In the genomic region with DNA sequence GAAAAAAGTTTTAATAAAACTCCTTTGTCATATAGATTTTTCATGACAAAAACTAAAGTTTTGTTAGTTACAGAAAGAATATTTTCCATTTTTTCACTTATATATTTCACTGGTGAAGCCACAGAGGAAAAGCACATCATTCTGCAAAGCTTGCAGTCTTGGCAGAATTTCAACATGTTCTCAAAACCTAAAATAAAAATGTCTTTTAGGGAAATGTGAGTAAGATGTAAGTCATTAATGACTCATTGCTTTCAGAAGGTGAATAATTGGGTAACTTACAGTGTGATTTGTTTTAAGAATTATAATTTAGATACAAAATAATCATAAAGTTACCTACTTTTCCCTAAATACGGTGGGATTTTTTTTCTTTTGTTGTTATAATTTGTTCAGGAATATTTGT, we compare ENCODE assay signal across 11 cellular contexts. TPM values are rescaled to one million over a fixed set of nuclear protein-coding genes. Genes with fewer than 3 reads are reported as not detected.
A peak's percentile ranks its signal among the peaks of the same experiment; 100 is the strongest.
DNase-seq lines count a peak whose midpoint lies in the region; FAIRE-seq and TF ChIP-seq lines count a peak whose summit lies in the region.
"Had no signal": no experiment of that assay in that cellular context is flagged by ENCODE, and none has a peak within 500 bp of the region (broad histone marks: within the 10 kb centered on the region; RNA-seq: fewer than 3 reads in every experiment).

No MANE protein-coding gene starts in this region.

- H3K9me3 ChIP-seq in astrocyte (ENCODE audit: insufficient read depth, low read depth, low read length), result no peaks in the 10 kb centered on the region
- H3K9me3 ChIP-seq in MM.1S (replicated peaks; ENCODE audit: insufficient read depth, low read length), result no peaks in the 10 kb centered on the region
- H3K9me3 ChIP-seq: tibial nerve had no signal

- peaks cover 15% of the 10 kb centered on the region for H3K4me1 Mint-ChIP-seq in astrocyte (ENCODE audit: low read depth, unreplicated experiment)
- peaks cover 13% of the 10 kb centered on the region for H3K4me1 Mint-ChIP-seq in T-helper 2 cell treated with Interferon-gamma antibody and Interleukin-4, amounts not matched to agents 5 μg/mL and 100 μg/mL, for 36 hours (ENCODE audit: low read depth)

- no peak overlapping the region for H3K4me3 Mint-ChIP-seq in astrocyte (ENCODE audit: unreplicated experiment)
- H3K4me3 Mint-ChIP-seq in T-helper 2 cell treated with Interferon-gamma antibody and Interleukin-4, amounts not matched to agents 5 μg/mL and 100 μg/mL, for 36 hours, result no peak overlapping the region

- no peak overlapping the region for H3K4me3 ChIP-seq in AG10803 (ENCODE audit: low read length)
- no peak overlapping the region for H3K4me3 ChIP-seq in astrocyte (ENCODE audit: insufficient read depth, low read depth, low read length)
- no peak overlapping the region for H3K4me3 ChIP-seq in MM.1S (ENCODE audit: low read length)
- H3K4me3 ChIP-seq: lung, tibial nerve had no signal

- H3K27me3 ChIP-seq in astrocyte (ENCODE audit: insufficient read depth, low read length), result no peaks in the 10 kb centered on the region
- no peaks in the 10 kb centered on the region for H3K27me3 ChIP-seq in MM.1S (replicated peaks; ENCODE audit: insufficient read depth, low read length)
- H3K27me3 ChIP-seq: tibial nerve had no signal

- peaks cover 13% of the 10 kb centered on the region for H3K36me3 Mint-ChIP-seq in astrocyte (ENCODE audit: low read depth, unreplicated experiment)
- peaks cover 47% of the 10 kb centered on the region for H3K36me3 Mint-ChIP-seq in T-helper 2 cell treated with Interferon-gamma antibody and Interleukin-4, amounts not matched to agents 5 μg/mL and 100 μg/mL, for 36 hours (ENCODE audit: low read depth)

- DNase-seq in AG10803 (ENCODE audit: low read depth) (peak; percentile 85), Kasumi-1 (lab: John Stamatoyannopoulos, UW) (peak; percentile 12), astrocyte (ENCODE audit: low read depth) (peak; percentile 83), NCI-H2227 (lab: John Stamatoyannopoulos, UW; ENCODE audit: unreplicated experiment) (no peak), T1000 (lab: John Stamatoyannopoulos, UW) (no peak), MM.1S (no peak)
- no peak for DNase-seq in T-helper 2 cell treated with Interferon-gamma antibody and Interleukin-4, amounts not matched to agents 5 μg/mL and 100 μg/mL, for 36 hours (ENCODE audit: low spot score)
- DNase-seq: NCI-H1092 treated with DMSO at 0.1 percent for 48 hours had no signal

- TF ChIP-seq CTCF in AG10803 (conservative IDR thresholded peaks at IDR 0.05; ENCODE audit: low read length) (no peak), astrocyte (IDR thresholded peaks at IDR 0.05; ENCODE audit: insufficient read depth, low read depth, low read length) (no peak), MM.1S (IDR thresholded peaks at IDR 0.05; ENCODE audit: low read length) (no peak)

- no peaks in the 10 kb centered on the region for H3K79me2 ChIP-seq in astrocyte (ENCODE audit: insufficient read depth, low read length)
- H3K79me2 ChIP-seq in MM.1S (ENCODE audit: low read length), result no peaks in the 10 kb centered on the region

- H4K20me1 ChIP-seq in astrocyte (ENCODE audit: insufficient read depth, low read length) (no peaks in the 10 kb centered on the region), MM.1S (ENCODE audit: insufficient read depth, low read length) (no peaks in the 10 kb centered on the region)

- H3K9ac ChIP-seq in astrocyte (ENCODE audit: low read length), result peak overlapping the region; percentile 16
- H3K9ac ChIP-seq in MM.1S (ENCODE audit: low read length), result no peak overlapping the region

- H3K9me2 ChIP-seq in MM.1S (replicated peaks; ENCODE audit: insufficient read depth, low read length), result no peaks in the 10 kb centered on the region

- H3K4me2 ChIP-seq in astrocyte (ENCODE audit: low read length), result peak overlapping the region; percentile 51
- H3K4me2 ChIP-seq in MM.1S (ENCODE audit: low read depth, low read length), result no peak overlapping the region

- H3F3A ChIP-seq in MM.1S (ENCODE audit: insufficient read depth, low read length), result no peaks in the 10 kb centered on the region

- peak overlapping the region; percentile 60 for H3K27ac Mint-ChIP-seq in astrocyte (ENCODE audit: unreplicated experiment)
- no peak overlapping the region for H3K27ac Mint-ChIP-seq in T-helper 2 cell treated with Interferon-gamma antibody and Interleukin-4, amounts not matched to agents 5 μg/mL and 100 μg/mL, for 36 hours

- H2AFZ ChIP-seq in astrocyte (ENCODE audit: low read depth, low read length) (no peak overlapping the region), MM.1S (ENCODE audit: low read length) (no peak overlapping the region)

- FAIRE-seq in astrocyte (lab: Jason Lieb, UNC), result peak; percentile 50
- peak; percentile 68 for FAIRE-seq in islet of Langerhans (lab: Jason Lieb, UNC)

- H3K4me1 ChIP-seq in astrocyte (ENCODE audit: insufficient read depth, low read length), result peaks cover 19% of the 10 kb centered on the region
- H3K4me1 ChIP-seq in MM.1S (ENCODE audit: low read length), result no peaks in the 10 kb centered on the region

- no peaks in the 10 kb centered on the region for H3K27me3 Mint-ChIP-seq in astrocyte (ENCODE audit: low read depth, unreplicated experiment)
- no peaks in the 10 kb centered on the region for H3K27me3 Mint-ChIP-seq in T-helper 2 cell treated with Interferon-gamma antibody and Interleukin-4, amounts not matched to agents 5 μg/mL and 100 μg/mL, for 36 hours (ENCODE audit: low read depth)

- no peaks in the 10 kb centered on the region for H3K9me3 Mint-ChIP-seq in astrocyte (ENCODE audit: unreplicated experiment)
- no peaks in the 10 kb centered on the region for H3K9me3 Mint-ChIP-seq in T-helper 2 cell treated with Interferon-gamma antibody and Interleukin-4, amounts not matched to agents 5 μg/mL and 100 μg/mL, for 36 hours

- no peaks in the 10 kb centered on the region for H3K36me3 ChIP-seq in astrocyte (ENCODE audit: insufficient read depth, low read length)
- H3K36me3 ChIP-seq in MM.1S (replicated peaks; ENCODE audit: insufficient read depth, low read length), result 0 out of 2 replicates have a peak, but pooled peaks cover 4% of the 10 kb centered on the region

- H3K27ac ChIP-seq in astrocyte (ENCODE audit: low read depth, low read length) (peak overlapping the region; percentile 85), MM.1S (ENCODE audit: low read length) (no peak overlapping the region)

RNA-seq across cellular contexts. Expression of a gene that starts 43.4 kb away (rescaled TPM):
- 0.75 and 1.5 TPM in 2 replicates for total RNA-seq in astrocyte

Comparison
In these comparisons a context has a peak if more than half of its experiments do, and no peak if none do; other contexts are left out.
1. DNase-seq: peak in AG10803 (single experiment), Kasumi-1 (2 of 2) and astrocyte (single experiment); none in NCI-H2227 (single experiment), T-helper 2 cell treated with Interferon-gamma antibody and Interleukin-4, amounts not matched to agents 5 μg/mL and 100 μg/mL, for 36 hours (single experiment), T1000 (single experiment) and MM.1S (single experiment).